29 cellular contexts compared by ENCODE assay signal in the genomic region with DNA sequence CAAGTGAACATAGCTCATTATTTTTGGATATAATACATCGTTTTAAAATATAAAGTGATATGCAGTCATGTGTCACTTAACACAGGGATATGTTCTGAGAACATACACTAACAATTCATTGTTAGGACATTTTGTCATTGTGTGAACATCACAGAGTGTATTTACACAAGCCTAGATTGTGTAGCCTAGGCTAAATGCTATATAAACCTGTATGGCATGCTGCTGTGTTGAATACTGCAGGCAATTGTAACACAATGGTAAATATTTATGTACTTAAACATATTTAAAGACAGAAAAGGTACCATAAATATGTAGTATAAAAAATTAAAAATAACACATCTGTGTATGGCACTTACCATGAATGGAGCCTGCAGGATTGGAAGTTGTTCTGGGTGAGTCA.
"Had no signal": no experiment of that assay in that cellular context is flagged by ENCODE, and none has a peak within 500 bp of the region (broad histone marks: within the 10 kb centered on the region; RNA-seq: fewer than 3 reads in every experiment).

No MANE protein-coding gene starts in this region.

- H3K36me3 Mint-ChIP-seq: neural progenitor cell had no signal

- H3K4me1 Mint-ChIP-seq: natural killer cell, nephron progenitor cell, neural progenitor cell had no signal

- H3K4me3 Mint-ChIP-seq: naive B cell; natural killer cell; nephron progenitor cell; neural progenitor cell; stimulated activated naive B cell treated with anti-CD40 and anti-IgM and Interleukin-4, amounts not matched to agents 10 μg/mL and 1 μg/mL and 100 μg/mL, for 72 hours had no signal

- ATAC-seq: left cardiac atrium; lower lobe of right lung; natural killer cell; right lobe of liver; stimulated activated naive B cell treated with anti-CD40 and anti-IgM and Interleukin-4, amounts not matched to agents 10 μg/mL and 1 μg/mL and 100 μg/mL, for 72 hours; stimulated activated naive CD8-positive, alpha-beta T cell treated with anti-CD3 and anti-CD28 coated beads, Interleukin-15, Interleukin-2, amounts not matched to agents 100 U/mL and 50 U/mL, for 24 hours had no signal

- DNase-seq: kidney glomerular epithelial cell; left cardiac atrium; left lung; lower lobe of right lung; mammary epithelial cell; mesenchymal stem cell; naive B cell; natural killer cell; nephron progenitor cell; occipital lobe; ovary; right lobe of liver; stimulated activated CD4-positive, alpha-beta T cell treated with anti-CD3 and anti-CD28 coated beads, Interleukin-12 subunit alpha, Interleukin-12 subunit beta, amount 100 ng/mL, for 4 hours; stimulated activated CD4-positive, alpha-beta T cell treated with anti-CD3 and anti-CD28 coated beads, Interleukin-15, amount 100 ng/mL, for 24 hours; stimulated activated CD4-positive, alpha-beta T cell treated with anti-CD3 and anti-CD28 coated beads, Interleukin-2, amount 100 ng/mL, for 24 hours; stimulated activated CD4-positive, alpha-beta T cell treated with anti-CD3 and anti-CD28 coated beads, Interleukin-4, amount 100 ng/mL, for 1 hour; stimulated activated naive B cell treated with anti-CD40 and anti-IgM and Interleukin-4, amounts not matched to agents 10 μg/mL and 1 μg/mL and 100 μg/mL, for 72 hours; stimulated activated naive CD8-positive, alpha-beta T cell treated with anti-CD3 and anti-CD28 coated beads, Interleukin-15, Interleukin-2, amounts not matched to agents 100 U/mL and 50 U/mL, for 24 hours; stomach; testis; thyroid gland; transverse colon; upper lobe of left lung had no signal

- H3K36me3 ChIP-seq: left lung, lower lobe of right lung, neural progenitor cell, neutrophil, ovary, right atrium auricular region, right lobe of liver, stomach, thyroid gland, transverse colon, upper lobe of left lung had no signal

- H3K4me1 ChIP-seq: left lung, lower lobe of right lung, neural progenitor cell, right atrium auricular region, right lobe of liver, stomach, testis, thyroid gland, transverse colon, upper lobe of left lung had no signal

- H3K4me3 ChIP-seq: hepatocyte, left lung, lower lobe of right lung, neural progenitor cell, ovary, right atrium auricular region, right lobe of liver, skin epidermis, stomach, testis, thyroid gland, transverse colon, upper lobe of left lung had no signal

- H3K27ac Mint-ChIP-seq: naive B cell; natural killer cell; nephron progenitor cell; neural progenitor cell; progenitor cell of endocrine pancreas; stimulated activated naive B cell treated with anti-CD40 and anti-IgM and Interleukin-4, amounts not matched to agents 10 μg/mL and 1 μg/mL and 100 μg/mL, for 72 hours had no signal

- H3K9me3 ChIP-seq: lower lobe of right lung, neutrophil, ovary, right lobe of liver, testis, thyroid gland, transverse colon had no signal

- H3K27me3 Mint-ChIP-seq: progenitor cell of endocrine pancreas had no signal
